Comparison of ENCODE assay signal across 12 cellular contexts in the genomic region with DNA sequence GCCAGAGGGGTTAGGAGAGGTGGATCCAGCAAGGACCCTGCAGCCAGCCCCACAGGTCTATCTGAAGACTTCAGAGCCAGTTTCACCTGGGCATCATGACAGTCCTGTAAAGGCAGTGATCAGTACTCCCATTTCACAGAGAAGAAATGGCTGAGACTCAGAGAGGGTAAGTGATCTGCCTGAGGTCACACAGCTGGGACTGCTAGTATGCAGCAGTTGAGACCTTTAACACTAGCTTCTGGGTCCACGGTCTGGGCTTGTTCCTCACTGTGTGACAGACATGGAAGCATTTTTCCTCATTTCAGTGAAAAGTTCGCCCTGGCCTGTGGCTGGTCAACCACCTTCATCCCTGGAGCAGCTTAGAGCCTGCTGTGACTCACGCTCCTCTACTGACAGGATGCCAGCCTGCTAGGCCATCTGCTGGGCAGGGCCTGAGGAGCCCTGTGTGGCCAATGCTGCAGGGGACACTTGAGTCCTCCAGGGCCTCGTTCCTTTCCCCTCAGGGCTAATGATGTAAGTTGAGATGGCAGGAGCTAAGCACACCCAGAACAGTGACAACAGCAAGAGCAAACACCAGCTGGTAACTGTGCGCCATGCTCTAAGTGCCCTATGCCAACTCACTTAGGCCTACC.
DNase-seq lines count a peak whose midpoint lies in the region; ATAC-seq, FAIRE-seq and TF ChIP-seq lines count a peak whose summit lies in the region.
"Had no signal": no experiment of that assay in that cellular context is flagged by ENCODE, and none has a peak within 500 bp of the region (broad histone marks: within the 10 kb centered on the region; RNA-seq: fewer than 3 reads in every experiment).

No MANE protein-coding gene starts in this region.

- H3K4me2 ChIP-seq in PC-3 (ENCODE audit: low read length) (no peak overlapping the region), hepatocyte (no peak overlapping the region)

- ATAC-seq in PC-3 (no peak), GM21737 (IDR thresholded peaks at IDR 0.05; ENCODE audit: unreplicated experiment) (no peak)
- ATAC-seq: left colon had no signal

- H3K36me3 Mint-ChIP-seq in endothelial cell (ENCODE audit: low read depth, unreplicated experiment) = no peaks in the 10 kb centered on the region

- CTCF ChIA-PET in PC-3 (lab: Charles Lee) = no interaction called here

- H3K79me2 ChIP-seq in PC-3 (ENCODE audit: low read length) = no peaks in the 10 kb centered on the region
- no peaks in the 10 kb centered on the region for H3K79me2 ChIP-seq in hepatocyte

- DNase-seq in DMS153 treated with DMSO at 0.1 percent for 48 hours (lab: John Stamatoyannopoulos, UW; ENCODE audit: unreplicated experiment) (peak; percentile 45), LNCaP clone FGC (ENCODE audit: low read depth) (peak; percentile 45), PC-3 (peak; percentile 4), kidney tubule cell (ENCODE audit: low spot score) (peak; percentile 7), endothelial cell (ENCODE audit: low spot score) (no peak), kidney (no peak), hepatocyte (ENCODE audit: low spot score) (no peak)
- DNase-seq: amygdala, left colon, NCI-H526 treated with DMSO at 0.1 percent for 48 hours had no signal

- no peak overlapping the region for H2AFZ ChIP-seq in PC-3 (ENCODE audit: low read length)
- H2AFZ ChIP-seq in hepatocyte = no peak overlapping the region

- H4K20me1 ChIP-seq in PC-3 (ENCODE audit: low read length) = no peaks in the 10 kb centered on the region
- H4K20me1 ChIP-seq in hepatocyte (ENCODE audit: insufficient read depth, poor library complexity, severe bottlenecking) = no peaks in the 10 kb centered on the region

- H3K27me3 Mint-ChIP-seq in endothelial cell (ENCODE audit: unreplicated experiment) = peaks cover 3% of the 10 kb centered on the region

- no TSS peak for BruUV-seq in PC-3 (replicated peaks; lab: Mats Ljungman, UMichigan)

- no peak overlapping the region for H3K27ac ChIP-seq in PC-3 (ENCODE audit: low read length)
- H3K27ac ChIP-seq in kidney (ENCODE audit: low read depth in 2 of 2, low read length in 2 of 2) = no peak overlapping the region
- no peak overlapping the region for H3K27ac ChIP-seq in hepatocyte

- no peaks in the 10 kb centered on the region for H3K4me1 ChIP-seq in PC-3 (ENCODE audit: insufficient read depth, low read length)
- no peaks in the 10 kb centered on the region for H3K4me1 ChIP-seq in kidney (ENCODE audit: control insufficient read depth in 1 of 2, insufficient read depth in 1 of 2, low read depth in 1 of 2, low read length in 2 of 2)
- H3K4me1 ChIP-seq in hepatocyte (ENCODE audit: insufficient read depth) = no peaks in the 10 kb centered on the region

- H3K9me2 ChIP-seq in PC-3 (replicated peaks; ENCODE audit: low read length) = no peaks in the 10 kb centered on the region
- no peaks in the 10 kb centered on the region for H3K9me2 ChIP-seq in hepatocyte (replicated peaks; ENCODE audit: insufficient read depth)

- FAIRE-seq in kidney (lab: Jason Lieb, UNC) = no peak
- FAIRE-seq: GM12891 had no signal

- no peak for TF ChIP-seq CTCF in LNCaP clone FGC (IDR thresholded peaks at IDR 0.05; ENCODE audit: control insufficient read depth, extremely low read depth, insufficient read depth)
- TF ChIP-seq CTCF in PC-3 (conservative IDR thresholded peaks at IDR 0.05; ENCODE audit: low read depth, low read length) = no peak
- TF ChIP-seq CTCF in endothelial cell (IDR thresholded peaks at IDR 0.05; ENCODE audit: unreplicated experiment) = no peak
- TF ChIP-seq CTCF in kidney (IDR thresholded peaks at IDR 0.05; ENCODE audit: borderline replicate concordance, extremely low read depth, insufficient read depth) = no peak
- TF ChIP-seq CTCF in hepatocyte (IDR thresholded peaks at IDR 0.05; ENCODE audit: poor library complexity) = no peak

- H3K4me3 Mint-ChIP-seq in endothelial cell (ENCODE audit: unreplicated experiment) = no peak overlapping the region

- H3K36me3 ChIP-seq in PC-3 (ENCODE audit: low read depth, low read length) = no peaks in the 10 kb centered on the region
- no peaks in the 10 kb centered on the region for H3K36me3 ChIP-seq in kidney (ENCODE audit: control insufficient read depth in 1 of 2, insufficient read depth in 2 of 2, low read length in 2 of 2)
- no peaks in the 10 kb centered on the region for H3K36me3 ChIP-seq in hepatocyte (replicated peaks; ENCODE audit: insufficient read depth, low read depth)

- POLR2A ChIA-PET in PC-3 (lab: Charles Lee; ENCODE audit: unreplicated experiment) = no interaction called here

- intact Hi-C loops in PC-3 (cut with micrococcal nuclease) (no loop called here), kidney (cut with DNase I) (no loop called here)

- WGBS in hepatocyte (ENCODE audit: low lambda C conversion rate, missing lambda C conversion rate) = 63% methylated on average over 5 of the region's 5 CpGs

- H3K9me3 ChIP-seq in PC-3 (ENCODE audit: low read length) (no peaks in the 10 kb centered on the region), kidney (ENCODE audit: control insufficient read depth in 1 of 2, low read length in 2 of 2) (no peaks in the 10 kb centered on the region), hepatocyte (ENCODE audit: low read depth) (no peaks in the 10 kb centered on the region)

- no peak overlapping the region for H3K4me3 ChIP-seq in LNCaP clone FGC (ENCODE audit: low read depth, low read length)
- no peak overlapping the region for H3K4me3 ChIP-seq in PC-3 (ENCODE audit: low read length)
- H3K4me3 ChIP-seq in kidney (ENCODE audit: low read length in 2 of 2) = no peak overlapping the region
- no peak overlapping the region for H3K4me3 ChIP-seq in hepatocyte

- H3K27ac Mint-ChIP-seq in endothelial cell (ENCODE audit: unreplicated experiment) = no peak overlapping the region

- H3K9ac ChIP-seq in PC-3 (ENCODE audit: low read length) = no peak overlapping the region
- H3K9ac ChIP-seq in kidney (ENCODE audit: low read length in 2 of 2) = no peak overlapping the region

- no peaks in the 10 kb centered on the region for H3F3A ChIP-seq in PC-3 (ENCODE audit: low read length, unreplicated experiment)

- no peaks in the 10 kb centered on the region for H3K9me3 Mint-ChIP-seq in endothelial cell (ENCODE audit: unreplicated experiment)

- no peaks in the 10 kb centered on the region for H3K27me3 ChIP-seq in PC-3 (ENCODE audit: low read length)
- H3K27me3 ChIP-seq in hepatocyte = no peaks in the 10 kb centered on the region

- H3K4me1 Mint-ChIP-seq in endothelial cell (ENCODE audit: unreplicated experiment) = no peaks in the 10 kb centered on the region

Comparison
In these comparisons a context has a peak if more than half of its experiments do, and no peak if none do; other contexts are left out.
1. DNase-seq: peak in DMS153 treated with DMSO at 0.1 percent for 48 hours (single experiment), LNCaP clone FGC (single experiment), PC-3 (single experiment) and kidney tubule cell (single experiment); none in endothelial cell (single experiment), kidney (single experiment) and hepatocyte (single experiment).